Comparison of ENCODE assay signal across 14 cellular contexts in the genomic region with DNA sequence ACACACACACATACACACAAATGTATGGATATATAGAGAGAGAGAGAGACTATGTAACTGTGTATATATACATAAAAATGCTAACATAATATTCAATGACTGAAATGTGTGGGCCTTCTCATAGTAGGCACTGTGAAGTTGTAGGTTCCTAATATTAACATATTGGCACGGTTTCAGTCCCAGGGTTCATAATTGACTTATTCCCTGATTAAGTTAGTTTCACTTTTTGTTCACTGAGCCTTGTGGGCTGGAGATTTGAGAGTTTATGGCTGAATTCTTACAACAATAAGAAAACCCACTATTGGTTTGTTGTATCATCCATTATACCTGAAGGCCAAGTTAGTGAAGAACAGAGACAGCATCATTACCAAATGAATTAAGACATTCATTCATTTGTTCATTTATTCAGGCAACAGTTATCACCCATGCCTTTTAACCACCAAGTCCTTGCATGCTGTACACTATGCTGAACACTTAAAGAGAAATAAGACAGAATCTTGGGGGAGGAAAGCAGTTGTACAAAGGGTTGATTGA.
DNase-seq lines count a peak whose midpoint lies in the region; ATAC-seq and TF ChIP-seq lines count a peak whose summit lies in the region.
"Had no signal": no experiment of that assay in that cellular context is flagged by ENCODE, and none has a peak within 500 bp of the region (broad histone marks: within the 10 kb centered on the region; RNA-seq: fewer than 3 reads in every experiment).

No MANE protein-coding gene starts in this region.

- H3K36me3 Mint-ChIP-seq in T-helper 17 cell (ENCODE audit: low read depth) (no peaks in the 10 kb centered on the region), osteocyte (ENCODE audit: unreplicated experiment) (peaks cover 2% of the 10 kb centered on the region), MCF 10A (ENCODE audit: insufficient read depth, unreplicated experiment) (no peaks in the 10 kb centered on the region)

- peaks cover 26% of the 10 kb centered on the region for H3K27me3 Mint-ChIP-seq in T-helper 17 cell
- no peaks in the 10 kb centered on the region for H3K27me3 Mint-ChIP-seq in osteocyte (ENCODE audit: unreplicated experiment)
- no peaks in the 10 kb centered on the region for H3K27me3 Mint-ChIP-seq in MCF 10A (ENCODE audit: insufficient read depth, unreplicated experiment)

- H3K4me1 ChIP-seq in thyroid gland: peaks cover 35 to 57% of the 10 kb centered on the region in 2 donors
- H3K4me1 ChIP-seq: foreskin keratinocyte had no signal

- peak overlapping the region in 1 of 3 donors; percentile 66 for H3K27ac ChIP-seq in thyroid gland
- H3K27ac ChIP-seq: foreskin keratinocyte had no signal

- BruUV-seq in MCF 10A (replicated peaks; lab: Mats Ljungman, UMichigan): no TSS peak

- ATAC-seq in GM21737 (IDR thresholded peaks at IDR 0.05; ENCODE audit: unreplicated experiment) (peak; percentile 34), T-helper 17 cell (no peak)
- ATAC-seq: foreskin keratinocyte had no signal

- no peaks in the 10 kb centered on the region for H3K36me3 ChIP-seq in thyroid gland

- H3K9me3 ChIP-seq in T-helper 17 cell (ENCODE audit: control insufficient read depth, low read length, poor library complexity, severe bottlenecking): no peaks in the 10 kb centered on the region
- no peaks in the 10 kb centered on the region for H3K9me3 ChIP-seq in thyroid gland

- TF ChIP-seq POLR2A in thyroid gland (IDR thresholded peaks at IDR 0.05): no peak

- no peak overlapping the region for H3K27ac Mint-ChIP-seq in T-helper 17 cell
- peak overlapping the region; percentile 10 for H3K27ac Mint-ChIP-seq in osteocyte (ENCODE audit: unreplicated experiment)
- no peak overlapping the region for H3K27ac Mint-ChIP-seq in MCF 10A (ENCODE audit: low read depth, unreplicated experiment)

- CTCF ChIA-PET in MCF 10A (lab: Yijun Ruan, JAX): interaction anchor here (1.4 kb wide), 1 partner anchor 67 kb away, joined by 7 read pairs; no protein-coding TSS in a partner anchor

- TF ChIP-seq CTCF in GM12865 (IDR thresholded peaks at IDR 0.05; ENCODE audit: insufficient read depth, low read depth, low read length, missing control alignments) (no peak), osteocyte (IDR thresholded peaks at IDR 0.05) (no peak), thyroid gland (IDR thresholded peaks at IDR 0.05) (no peak), MCF 10A (IDR thresholded peaks at IDR 0.05; ENCODE audit: unreplicated experiment) (no peak)

- H3K4me3 Mint-ChIP-seq in T-helper 17 cell (peak overlapping the region; percentile 39), osteocyte (ENCODE audit: unreplicated experiment) (no peak overlapping the region), MCF 10A (ENCODE audit: unreplicated experiment) (no peak overlapping the region)
- H3K4me3 Mint-ChIP-seq: central memory CD8-positive, alpha-beta T cell had no signal

- POLR2A ChIA-PET in MCF 10A (lab: Yijun Ruan, JAX): no interaction called here

- H3K27me3 ChIP-seq in thyroid gland: no peaks in the 10 kb centered on the region
- H3K27me3 ChIP-seq: foreskin keratinocyte had no signal

- H3K4me3 ChIP-seq in GM12865 (ENCODE audit: low read depth, low read length) (no peak overlapping the region), thyroid gland (replicated peaks in 1 of 3) (no peak overlapping the region)
- H3K4me3 ChIP-seq: smooth muscle cell had no signal

- DNase-seq in GM12865 (ENCODE audit: low read depth) (peak; percentile 19), T-helper 17 cell (no peak), osteocyte (ENCODE audit: extremely low spot score, unreplicated experiment) (no peak), middle frontal gyrus (ENCODE audit: extremely low spot score, low spot score) (no peak), thyroid gland (no peak), MCF 10A (ENCODE audit: unreplicated experiment) (no peak), GM19240 (ENCODE audit: insufficient read length, low spot score) (no peak)
- DNase-seq: DMS153, foreskin keratinocyte, Kasumi-1, NCI-H510A treated with DMSO at 0.1 percent for 48 hours had no signal

- H3K4me1 Mint-ChIP-seq in T-helper 17 cell (peaks cover 16% of the 10 kb centered on the region), osteocyte (ENCODE audit: unreplicated experiment) (peaks cover 47% of the 10 kb centered on the region), MCF 10A (ENCODE audit: insufficient read depth, unreplicated experiment) (peaks cover 20% of the 10 kb centered on the region)

- intact Hi-C loops in thyroid gland (cut with DNase I) (no loop called here), MCF 10A (cut with micrococcal nuclease) (no loop called here)

- 73 to 75% methylated on average over 1 of the region's 1 CpG for WGBS in thyroid gland, 2 donors

- no peaks in the 10 kb centered on the region for H3K9me3 Mint-ChIP-seq in osteocyte (ENCODE audit: unreplicated experiment)
- H3K9me3 Mint-ChIP-seq in MCF 10A (ENCODE audit: unreplicated experiment): no peaks in the 10 kb centered on the region
- H3K9me3 Mint-ChIP-seq: central memory CD8-positive, alpha-beta T cell had no signal
